17 cellular contexts compared by ENCODE assay signal in genomic region chr4:88597970-88598369, GRCh38. TPM values are rescaled to one million over a fixed set of nuclear protein-coding genes. Genes with fewer than 3 reads are reported as not detected.
DNase-seq lines count a peak whose midpoint lies in the region; ATAC-seq and TF ChIP-seq lines count a peak whose summit lies in the region.
"Had no signal": no experiment of that assay in that cellular context is flagged by ENCODE, and none has a peak within 500 bp of the region (broad histone marks: within the 10 kb centered on the region; RNA-seq: fewer than 3 reads in every experiment).

No MANE protein-coding gene starts in this region.

- peak overlapping the region; percentile 77 for H3K27ac Mint-ChIP-seq in CD4-positive, alpha-beta T cell

- H3K27ac ChIP-seq in CD4-positive, alpha-beta T cell (ENCODE audit: low read depth, low read length), result no peak overlapping the region
- peak overlapping the region; percentile 1 for H3K27ac ChIP-seq in HUES48 (ENCODE audit: low read depth, low read length)
- peak overlapping the region; percentile 99 for H3K27ac ChIP-seq in epithelial cell of prostate
- H3K27ac ChIP-seq in neutrophil, result peak overlapping the region; percentile 55
- H3K27ac ChIP-seq: body of pancreas had no signal

- H3K9me3 ChIP-seq in CD4-positive, alpha-beta T cell (ENCODE audit: control insufficient read depth, low read length), result no peaks in the 10 kb centered on the region
- H3K9me3 ChIP-seq in HUES48 (ENCODE audit: control insufficient read depth, insufficient read depth, low read length) (no peaks in the 10 kb centered on the region), neutrophil (no peaks in the 10 kb centered on the region)
- H3K9me3 ChIP-seq: body of pancreas, esophagus squamous epithelium, SJCRH30 had no signal

- CTCF ChIA-PET in CD4-positive, alpha-beta T cell (lab: Charles Lee), result interaction anchor here (1.1 to 2.0 kb wide), 5 partner anchors 11 to 61 kb away, joined by 3 to 10 read pairs (median 4); no protein-coding TSS in a partner anchor

- ATAC-seq in CD4-positive, alpha-beta T cell (ENCODE audit: poor library complexity), result no peak
- ATAC-seq in HG03045 (IDR thresholded peaks at IDR 0.05; ENCODE audit: unreplicated experiment), result no peak
- ATAC-seq: activated naive CD4-positive, alpha-beta T cell treated with anti-CD3 and anti-CD28 coated beads, Interleukin-2, amount 50 U/mL, for 72 hours; body of pancreas had no signal

- intact Hi-C loops in CD4-positive, alpha-beta T cell (cut with DNase I, micrococcal nuclease), result loop anchor here in 1 of 2 experiments (10.0 kb wide), 2 partner anchors 213 to 1663 kb away; partner anchors contain the start of gene AFF1

- no peaks in the 10 kb centered on the region for H3K27me3 Mint-ChIP-seq in CD4-positive, alpha-beta T cell
- H3K27me3 Mint-ChIP-seq: activated CD4-positive, alpha-beta T cell treated with anti-CD3 and anti-CD28 coated beads, Interleukin-2, amount 10 ng/mL, durations not matched to agents 24 days and 14 days had no signal

- TF ChIP-seq CTCF in CD4-positive, alpha-beta T cell (IDR thresholded peaks at IDR 0.05), result no peak
- TF ChIP-seq CTCF in neutrophil (IDR thresholded peaks at IDR 0.05), result no peak

- H3K36me3 ChIP-seq in HUES48 (ENCODE audit: control insufficient read depth, insufficient read depth, low read length) (no peaks in the 10 kb centered on the region), neutrophil (peaks cover 42% of the 10 kb centered on the region)
- H3K36me3 ChIP-seq: SJCRH30 had no signal

- POLR2A ChIA-PET in CD4-positive, alpha-beta T cell (lab: Charles Lee), result interaction anchor here (0.6 to 5.8 kb wide), 4 partner anchors 14 to 1580 kb away, joined by 3 to 67 read pairs (median 3); partner anchors contain the start of gene NAP1L5

- H3K27me3 ChIP-seq in CD4-positive, alpha-beta T cell (ENCODE audit: control insufficient read depth, insufficient read depth, low read length), result no peaks in the 10 kb centered on the region
- H3K27me3 ChIP-seq in HUES48 (ENCODE audit: control insufficient read depth, insufficient read depth, low read length) (peaks cover 17% of the 10 kb centered on the region), neutrophil (no peaks in the 10 kb centered on the region)
- H3K27me3 ChIP-seq: body of pancreas, esophagus squamous epithelium, SJCRH30 had no signal

- no peak overlapping the region for H3K9ac ChIP-seq in HUES48 (ENCODE audit: low read depth, low read length)
- H3K9ac ChIP-seq: GM23248 had no signal

- no peak for DNase-seq in CD4-positive, alpha-beta T cell
- DNase-seq in epithelial cell of prostate (ENCODE audit: low read depth, low spot score), result no peak
- no peak for DNase-seq in GM03348 (ENCODE audit: low spot score)
- no peak for DNase-seq in SKM-1 (lab: John Stamatoyannopoulos, UW; ENCODE audit: unreplicated experiment)
- DNase-seq: activated CD4-positive, alpha-beta T cell treated with anti-CD3 and anti-CD28 coated beads, Interleukin-2, amount 10 ng/mL, durations not matched to agents 24 days and 14 days; body of pancreas; esophagus squamous epithelium; GM23248; NCI-H2081 treated with DMSO at 0.1 percent for 48 hours; NCI-H526; nucleus accumbens; T1000 had no signal

- peaks cover 84% of the 10 kb centered on the region for H3K4me1 Mint-ChIP-seq in CD4-positive, alpha-beta T cell (ENCODE audit: low read depth)

- peaks cover 71% of the 10 kb centered on the region for H3K36me3 Mint-ChIP-seq in CD4-positive, alpha-beta T cell (ENCODE audit: low read depth)

- H3K4me3 ChIP-seq in HUES48 (ENCODE audit: low read depth, low read length), result no peak overlapping the region
- H3K4me3 ChIP-seq in neutrophil (ENCODE audit: low read depth in 1 of 2, low read length in 1 of 2), result no peak overlapping the region
- H3K4me3 ChIP-seq: body of pancreas, esophagus squamous epithelium, GM23248, SJCRH30 had no signal

- H3K9me3 Mint-ChIP-seq in CD4-positive, alpha-beta T cell, result no peaks in the 10 kb centered on the region
- H3K9me3 Mint-ChIP-seq: activated CD4-positive, alpha-beta T cell treated with anti-CD3 and anti-CD28 coated beads, Interleukin-2, amount 10 ng/mL, durations not matched to agents 24 days and 14 days; activated naive CD4-positive, alpha-beta T cell treated with anti-CD3 and anti-CD28 coated beads, Interleukin-2, amount 50 U/mL, for 72 hours had no signal

- peak overlapping the region; percentile 66 for H3K4me3 Mint-ChIP-seq in CD4-positive, alpha-beta T cell
- H3K4me3 Mint-ChIP-seq: activated CD4-positive, alpha-beta T cell treated with anti-CD3 and anti-CD28 coated beads, Interleukin-2, amount 10 ng/mL, durations not matched to agents 24 days and 14 days had no signal

- H3K4me1 ChIP-seq in HUES48 (ENCODE audit: control insufficient read depth, insufficient read depth, low read length), result peaks cover 45% of the 10 kb centered on the region
- H3K4me1 ChIP-seq in neutrophil (ENCODE audit: control insufficient read depth in 1 of 2, insufficient read depth in 1 of 2, low read depth in 1 of 2, low read length in 1 of 2), result peaks cover 25 to 31% of the 10 kb centered on the region in 2 experiments

RNA-seq across cellular contexts. Expression of gene HERC3, which starts 5.7 kb away (rescaled TPM):
- total RNA-seq in CD4-positive, alpha-beta T cell, result 10 to 100 TPM; 63.1 to 66.4 TPM
